In genomic region chr11:102760355-102761035, GRCh38 we compare ENCODE assay signal across 9 cellular contexts. TPM values are rescaled to one million over a fixed set of nuclear protein-coding genes. Genes with fewer than 3 reads are reported as not detected.
A peak's percentile ranks its signal among the peaks of the same experiment; 100 is the strongest.
DNase-seq lines count a peak whose midpoint lies in the region; ATAC-seq, FAIRE-seq and TF ChIP-seq lines count a peak whose summit lies in the region.
"Had no signal": no experiment of that assay in that cellular context is flagged by ENCODE, and none has a peak within 500 bp of the region (broad histone marks: within the 10 kb centered on the region; RNA-seq: fewer than 3 reads in every experiment).

No MANE protein-coding gene starts in this region.

- TF ChIP-seq CTCF in chondrocyte (IDR thresholded peaks at IDR 0.05) (no peak), omental fat pad (IDR thresholded peaks at IDR 0.05) (no peak)

- peak overlapping the region; percentile 88 for H3K27ac Mint-ChIP-seq in chondrocyte (ENCODE audit: unreplicated experiment)

- H3K4me1 Mint-ChIP-seq in chondrocyte (ENCODE audit: low read depth) = peaks cover 59% of the 10 kb centered on the region

- FAIRE-seq in G401.6 (lab: Jason Lieb, UNC) = peak; percentile 97

- no peak overlapping the region for H3K4me3 Mint-ChIP-seq in chondrocyte (ENCODE audit: unreplicated experiment)

- H3K9me3 Mint-ChIP-seq in chondrocyte (ENCODE audit: low read depth) = no peaks in the 10 kb centered on the region

- H3K27me3 Mint-ChIP-seq in chondrocyte (ENCODE audit: low read depth) = no peaks in the 10 kb centered on the region

- DNase-seq in NCI-H69 (lab: John Stamatoyannopoulos, UW) (peak; percentile 63), chondrocyte (ENCODE audit: low spot score) (no peak), omental fat pad (ENCODE audit: low spot score) (no peak), KG1 (lab: John Stamatoyannopoulos, UW) (no peak), activated gamma-delta T cell (lab: John Stamatoyannopoulos, UW) (no peak)
- no peak for DNase-seq in activated CD4-positive, alpha-beta T cell treated with anti-CD3 and anti-CD28 coated beads for 48 hours
- DNase-seq: stimulated activated CD4-positive, alpha-beta T cell treated with anti-CD3 and anti-CD28 coated beads, Interleukin-4, amount 100 ng/mL, for 4 hours had no signal

- no peaks in the 10 kb centered on the region for H3K36me3 Mint-ChIP-seq in chondrocyte (ENCODE audit: low read depth)

- ATAC-seq in omental fat pad (ENCODE audit: low FRiP score) (peak; percentile 11), HG03460 (IDR thresholded peaks at IDR 0.05; ENCODE audit: unreplicated experiment) (no peak)

RNA-seq across cellular contexts. Expression of gene MMP10, which starts 19.9 kb away (rescaled TPM):
- total RNA-seq in chondrocyte (0.15 to 0.26 TPM in 2 of 3 replicates, not detected in the other), omental fat pad (not detected)

RNA-seq across cellular contexts. Expression of gene MMP8, which starts 35.7 kb away (rescaled TPM):
- not detected in 3 replicates for total RNA-seq in chondrocyte
- 1 to 10 TPM in 3 of 4 donors, under 1 TPM in 1; 0.19 to 3.2 (median 1.1) TPM for total RNA-seq in omental fat pad

RNA-seq across cellular contexts. Expression of gene MMP1, which starts 37.5 kb away (rescaled TPM):
- total RNA-seq in chondrocyte = 0.60 to 4.1 TPM (median 3.9 TPM) in 3 replicates
- not detected for total RNA-seq in omental fat pad

RNA-seq across cellular contexts. Expression of gene MMP27, which starts 54.9 kb away (rescaled TPM):
- total RNA-seq in chondrocyte (not detected in 3 replicates), omental fat pad (not detected)
